ENCODE assay signal across 8 cellular contexts in genomic region chr7:94654764-94655561, GRCh38. TPM values are rescaled to one million over a fixed set of nuclear protein-coding genes. Genes with fewer than 3 reads are reported as not detected.
DNase-seq lines count a peak whose midpoint lies in the region; ATAC-seq and TF ChIP-seq lines count a peak whose summit lies in the region.

No MANE protein-coding gene starts in this region.

- no peak overlapping the region for H3K27ac Mint-ChIP-seq in activated T-helper 2 cell treated with anti-CD3 and anti-CD28 coated beads, Interferon-gamma antibody, Interleukin-2, Interleukin-4, amounts not matched to agents 10 μg/mL and 5 μg/mL and 100 μg/mL, durations not matched to agents 14 hours and 24 hours and 36 hours

- peak overlapping the region; percentile 36 to 84 (median 66) for H3K27ac ChIP-seq in heart left ventricle

- H3K27me3 ChIP-seq in heart left ventricle, result peaks cover 0 to 52% (median 7%) of the 10 kb centered on the region in 9 donors

- H3K4me3 Mint-ChIP-seq in activated T-helper 2 cell treated with anti-CD3 and anti-CD28 coated beads, Interferon-gamma antibody, Interleukin-2, Interleukin-4, amounts not matched to agents 10 μg/mL and 5 μg/mL and 100 μg/mL, durations not matched to agents 14 hours and 24 hours and 36 hours (ENCODE audit: low read depth), result peak overlapping the region; percentile 82

- TF ChIP-seq CTCF in heart left ventricle (IDR thresholded peaks at IDR 0.05), result no peak

- ATAC-seq in heart left ventricle, result peak in 1 of 4 donors; percentile 38
- no peak for ATAC-seq in HG03280 (IDR thresholded peaks at IDR 0.05; ENCODE audit: unreplicated experiment)
- ATAC-seq in HG02970 (IDR thresholded peaks at IDR 0.05; ENCODE audit: low FRiP score, unreplicated experiment), result no peak
- ATAC-seq in GM19328 (IDR thresholded peaks at IDR 0.05; ENCODE audit: unreplicated experiment), result no peak

- peaks cover 45% of the 10 kb centered on the region for H3K27me3 Mint-ChIP-seq in activated T-helper 2 cell treated with anti-CD3 and anti-CD28 coated beads, Interferon-gamma antibody, Interleukin-2, Interleukin-4, amounts not matched to agents 10 μg/mL and 5 μg/mL and 100 μg/mL, durations not matched to agents 14 hours and 24 hours and 36 hours (ENCODE audit: low read depth)

- no peak for TF ChIP-seq POLR2A in heart left ventricle (IDR thresholded peaks at IDR 0.05)

- DNase-seq in DMS53 (lab: John Stamatoyannopoulos, UW) (peak; percentile 71), NAMALWA (ENCODE audit: low spot score) (peak; percentile 82), heart left ventricle (peak in 3 of 5 donors; percentile 25 to 45 (median 31)), pons (ENCODE audit: low spot score) (peak; percentile 48)
- DNase-seq in activated T-helper 2 cell treated with anti-CD3 and anti-CD28 coated beads, Interferon-gamma antibody, Interleukin-2, Interleukin-4, amounts not matched to agents 10 μg/mL and 5 μg/mL and 100 μg/mL, durations not matched to agents 14 hours and 24 hours and 36 hours (ENCODE audit: low spot score), result no peak

- H3K9me3 Mint-ChIP-seq in activated T-helper 2 cell treated with anti-CD3 and anti-CD28 coated beads, Interferon-gamma antibody, Interleukin-2, Interleukin-4, amounts not matched to agents 10 μg/mL and 5 μg/mL and 100 μg/mL, durations not matched to agents 14 hours and 24 hours and 36 hours, result no peaks in the 10 kb centered on the region

- H3K4me1 ChIP-seq in heart left ventricle, result peaks cover 0 to 30% (median 5%) of the 10 kb centered on the region in 12 donors

- intact Hi-C loops in activated T-helper 2 cell treated with anti-CD3 and anti-CD28 coated beads, Interferon-gamma antibody, Interleukin-2, Interleukin-4, amounts not matched to agents 10 μg/mL and 5 μg/mL and 100 μg/mL, durations not matched to agents 14 hours and 24 hours and 36 hours (cut with micrococcal nuclease), result loop anchor here (2.0 to 5.0 kb wide), 4 partner anchors 34 to 822 kb away; no protein-coding TSS in a partner anchor
- intact Hi-C loops in heart left ventricle (cut with DNase I), result loop anchor here in 6 of 10 donors (5.0 to 10.0 kb wide), 6 partner anchors 140 to 370 kb away; partner anchors contain the start of genes CASD1 (in 1 of the 6) and PPP1R9A (in 1 of the 6)

- H3K4me3 ChIP-seq in heart left ventricle, result peak overlapping the region; percentile 52 to 79 (median 72)

- peaks cover 18% of the 10 kb centered on the region for H3K4me1 Mint-ChIP-seq in activated T-helper 2 cell treated with anti-CD3 and anti-CD28 coated beads, Interferon-gamma antibody, Interleukin-2, Interleukin-4, amounts not matched to agents 10 μg/mL and 5 μg/mL and 100 μg/mL, durations not matched to agents 14 hours and 24 hours and 36 hours (ENCODE audit: low read depth)

- no peaks in the 10 kb centered on the region for H3K9me3 ChIP-seq in heart left ventricle

- H3K36me3 Mint-ChIP-seq in activated T-helper 2 cell treated with anti-CD3 and anti-CD28 coated beads, Interferon-gamma antibody, Interleukin-2, Interleukin-4, amounts not matched to agents 10 μg/mL and 5 μg/mL and 100 μg/mL, durations not matched to agents 14 hours and 24 hours and 36 hours (ENCODE audit: low read depth), result no peaks in the 10 kb centered on the region

- no peaks in the 10 kb centered on the region for H3K36me3 ChIP-seq in heart left ventricle

- WGBS in heart left ventricle, 4 donors, result 5 to 7% (median 7%) methylated on average over 33 of the region's 33 CpGs

RNA-seq across cellular contexts. Expression of gene SGCE, which starts 1.0 kb away (rescaled TPM):
- 2.0 and 2.5 TPM in 2 replicates for total RNA-seq in activated T-helper 2 cell treated with anti-CD3 and anti-CD28 coated beads, Interferon-gamma antibody, Interleukin-2, Interleukin-4, amounts not matched to agents 10 μg/mL and 5 μg/mL and 100 μg/mL, durations not matched to agents 14 hours and 24 hours and 36 hours
- total RNA-seq in heart left ventricle, result 10 to 100 TPM; 14.3 to 40.2 (median 27.2) TPM
- 10 to 100 TPM in 1 of 2 donors, 1 to 10 TPM in 1; 10.0 to 15.5 TPM for polyA plus RNA-seq in heart left ventricle
